ENCODE assay signal across 1 cellular context in genomic region chr12:123233505-123234299, GRCh38.
TF ChIP-seq lines count a peak whose summit lies in the region.

No MANE protein-coding gene starts in this region.

TF ChIP-seq in GM23338, 12 proteins besides CTCF, POLR2A, EP300 and RAD21 (continued from another document):
- TF ChIP-seq ZNF462 (CRISPR knock-in tag; IDR thresholded peaks at IDR 0.05) = no peak
- TF ChIP-seq JUNB (IDR thresholded peaks at IDR 0.05; ENCODE audit: unreplicated experiment) = no peak
- TF ChIP-seq ZNF114 (CRISPR knock-in tag; IDR thresholded peaks at IDR 0.05) = no peak
- TF ChIP-seq POLR2AphosphoS5 (IDR thresholded peaks at IDR 0.05; ENCODE audit: low read depth) = no peak
- no peak for TF ChIP-seq EZH2 (IDR thresholded peaks at IDR 0.05; ENCODE audit: low read depth, unreplicated experiment)
